ENCODE assay signal across 12 cellular contexts in genomic region chr1:203272633-203273205, GRCh38. TPM values are rescaled to one million over a fixed set of nuclear protein-coding genes. Genes with fewer than 3 reads are reported as not detected.
DNase-seq lines count a peak whose midpoint lies in the region; ATAC-seq, FAIRE-seq and TF ChIP-seq lines count a peak whose summit lies in the region.
"Had no signal": no experiment of that assay in that cellular context is flagged by ENCODE, and none has a peak within 500 bp of the region (broad histone marks: within the 10 kb centered on the region; RNA-seq: fewer than 3 reads in every experiment).

No MANE protein-coding gene starts in this region.

- CTCF ChIA-PET in A549 (lab: Yijun Ruan, JAX) (interaction anchor here (0.5 to 21.3 kb wide), 49 partner anchors 10 to 502 kb away, joined by 3 to 510 read pairs (median 4); partner anchors contain the start of genes BTG2, FMOD and PRELP), mammary epithelial cell (lab: Charles Lee; ENCODE audit: low non-redundant PET) (interaction anchor here (0.5 to 0.7 kb wide), 7 partner anchors 34 to 563 kb away, joined by 3 to 5 read pairs (median 4); no protein-coding TSS in a partner anchor)

- no peak overlapping the region for H4K5ac ChIP-seq in H9 (ENCODE audit: insufficient read length, low read depth, low read length)

- no peak overlapping the region for H4K8ac ChIP-seq in H9 (replicated peaks; ENCODE audit: insufficient read length, low read depth, low read length)

- in situ Hi-C loops in mammary epithelial cell (cut with MboI; ENCODE audit: low sequenced_read_pairs in 2 of 2): loop anchor here (5.0 to 10.0 kb wide), 4 partner anchors 65 to 432 kb away; no protein-coding TSS in a partner anchor

- no peaks in the 10 kb centered on the region for H3K79me1 ChIP-seq in H9 (ENCODE audit: insufficient read depth, low read depth, low read length, poor library complexity, severe bottlenecking)

- H3K4me1 Mint-ChIP-seq in H9 (peaks cover 6 to 19% of the 10 kb centered on the region in 2 experiments), neural progenitor cell (peaks cover 38% of the 10 kb centered on the region)

- TF ChIP-seq RAD21 in A549 (conservative IDR thresholded peaks at IDR 0.05 in 1 of 2, IDR thresholded peaks at IDR 0.05 in 1 of 2): no peak

- H3K79me2 ChIP-seq in H9 (ENCODE audit: insufficient read depth, low read length): no peaks in the 10 kb centered on the region
- no peaks in the 10 kb centered on the region for H3K79me2 ChIP-seq in mammary epithelial cell (ENCODE audit: insufficient read depth, low read length)
- no peaks in the 10 kb centered on the region for H3K79me2 ChIP-seq in neural progenitor cell (ENCODE audit: low read depth)

- no peak overlapping the region for H3K56ac ChIP-seq in H9 (ENCODE audit: insufficient read length, low read depth, low read length)

- POLR2A ChIA-PET in A549 (lab: Yijun Ruan, JAX): interaction anchor here (1.0 kb wide), 3 partner anchors 32 to 55 kb away, joined by 4 to 9 read pairs (median 7); partner anchors contain the start of gene BTG2

- intact Hi-C loops in mammary epithelial cell (cut with micrococcal nuclease): loop anchor here (1.0 to 5.0 kb wide), 6 partner anchors 34 to 430 kb away; no protein-coding TSS in a partner anchor

- no peaks in the 10 kb centered on the region; a peak in 1 of 5 replicates for H3K9me3 Mint-ChIP-seq in H9
- no peaks in the 10 kb centered on the region for H3K9me3 Mint-ChIP-seq in neural progenitor cell
- H3K9me3 Mint-ChIP-seq: mesothelial cell of epicardium had no signal

- H3K4me3 Mint-ChIP-seq in H9 (0 out of 5 replicates have a peak overlapping the region, but pooled peaks of 1 of the 2 experiments have one; percentile 67), neural progenitor cell (no peak overlapping the region)

- no peak for DNase-seq in A549 (ENCODE audit: low read depth in 1 of 2, low spot score in 1 of 2)
- no peak for DNase-seq in H9
- no peak for DNase-seq in mammary epithelial cell
- no peak for DNase-seq in neural progenitor cell (ENCODE audit: low spot score)
- no peak for DNase-seq in NCI-H2029 (lab: John Stamatoyannopoulos, UW)
- no peak for DNase-seq in cerebellum (ENCODE audit: low spot score)
- no peak for DNase-seq in BE2C

- dilution Hi-C loops in mammary epithelial cell (cut with HindIII; ENCODE audit: low sequenced_read_pairs): no loop called here

- H3K27me3 Mint-ChIP-seq in H9 (ENCODE audit: low read depth) (peaks cover 65% of the 10 kb centered on the region), neural progenitor cell (ENCODE audit: insufficient read depth, low read depth) (peaks cover 5% of the 10 kb centered on the region)

- no peak overlapping the region for H2AFZ ChIP-seq in H9 (ENCODE audit: low read length)
- peak overlapping the region; percentile 71 for H2AFZ ChIP-seq in mammary epithelial cell (ENCODE audit: low read depth, low read length)
- no peak overlapping the region for H2AFZ ChIP-seq in neural progenitor cell (replicated peaks)

- no peak overlapping the region for H2AK5ac ChIP-seq in H9 (ENCODE audit: insufficient read length, low read length)

- H3K4me2 ChIP-seq in A549 (peak overlapping the region; percentile 64), H9 (ENCODE audit: insufficient read depth, insufficient read length, low read length) (peak overlapping the region; percentile 43), mammary epithelial cell (ENCODE audit: insufficient read depth, low read depth, low read length) (peak overlapping the region; percentile 67), neural progenitor cell (peak overlapping the region; percentile 67)
- H3K4me2 ChIP-seq: SK-N-SH had no signal

- H3K36me3 ChIP-seq in mammary epithelial cell (ENCODE audit: insufficient read depth, low read length): no peaks in the 10 kb centered on the region
- no peaks in the 10 kb centered on the region for H3K36me3 ChIP-seq in neural progenitor cell
- no peaks in the 10 kb centered on the region for H3K36me3 ChIP-seq in BE2C
- H3K36me3 ChIP-seq: MG63 had no signal

- H2BK15ac ChIP-seq in H9 (ENCODE audit: low read depth, low read length): no peak overlapping the region

- H3K18ac ChIP-seq in H9 (ENCODE audit: insufficient read length, low read depth, low read length): no peak overlapping the region

- H3T11ph ChIP-seq in H9 (ENCODE audit: low read length): no peak overlapping the region

- H3K4ac ChIP-seq in H9 (ENCODE audit: low read depth, low read length): no peak overlapping the region

- no peak overlapping the region for H4K91ac ChIP-seq in H9 (ENCODE audit: insufficient read length, low read depth, low read length)

- peaks cover 10% of the 10 kb centered on the region for H3F3A ChIP-seq in neural progenitor cell (ENCODE audit: low read depth)

- no peaks in the 10 kb centered on the region for H3K36me3 Mint-ChIP-seq in H9 (ENCODE audit: insufficient read depth in 1 of 3, low read depth in 3 of 3)
- H3K36me3 Mint-ChIP-seq in neural progenitor cell: no peaks in the 10 kb centered on the region
- H3K36me3 Mint-ChIP-seq: mesothelial cell of epicardium had no signal

- no peak overlapping the region for H2BK120ac ChIP-seq in H9 (ENCODE audit: low read depth, low read length, poor library complexity, severe bottlenecking)

- H3K27me3 ChIP-seq in H9 (ENCODE audit: insufficient read depth, low read length) (peaks cover 2% of the 10 kb centered on the region; the same call in 1 of the 2 replicates), mammary epithelial cell (ENCODE audit: insufficient read depth, low read length) (no peaks in the 10 kb centered on the region), neural progenitor cell (peaks cover 16% of the 10 kb centered on the region), BE2C (no peaks in the 10 kb centered on the region)
- H3K27me3 ChIP-seq: MG63 had no signal

- H2BK20ac ChIP-seq in H9 (ENCODE audit: low read depth, low read length, poor library complexity, severe bottlenecking): no peak overlapping the region

- H3K27ac ChIP-seq in A549 (no peak overlapping the region), H9 (ENCODE audit: insufficient read length, low read depth, low read length) (no peak overlapping the region), mammary epithelial cell (ENCODE audit: insufficient read depth, low read depth, low read length) (no peak overlapping the region), neural progenitor cell (no peak overlapping the region)

- no peak overlapping the region for H2BK12ac ChIP-seq in H9 (ENCODE audit: insufficient read length, low read depth, low read length)

- TF ChIP-seq POLR2A in A549 (IDR thresholded peaks at IDR 0.05; ENCODE audit: low read length): no peak

- H3K27ac Mint-ChIP-seq in H9: no peak overlapping the region
- no peak overlapping the region for H3K27ac Mint-ChIP-seq in neural progenitor cell

- no peak for FAIRE-seq in A549 (lab: Jason Lieb, UNC)

- H3K4me3 ChIP-seq in A549: no peak overlapping the region
- no peak overlapping the region for H3K4me3 ChIP-seq in mammary epithelial cell (replicated peaks in 1 of 3; ENCODE audit: insufficient read depth in 1 of 3, low read depth in 2 of 3, low read length in 3 of 3)
- H3K4me3 ChIP-seq in neural progenitor cell: no peak overlapping the region
- H3K4me3 ChIP-seq in BE2C (ENCODE audit: low read depth, low read length): no peak overlapping the region; the same call in 1 of the 2 replicates
- H3K4me3 ChIP-seq: MG63 had no signal

- H3K4me1 ChIP-seq in A549: peaks cover 11% of the 10 kb centered on the region
- H3K4me1 ChIP-seq in H9 (ENCODE audit: insufficient read depth, low read length): no peaks in the 10 kb centered on the region
- peaks cover 26% of the 10 kb centered on the region for H3K4me1 ChIP-seq in mammary epithelial cell (ENCODE audit: insufficient read depth, low read length)
- peaks cover 18% of the 10 kb centered on the region for H3K4me1 ChIP-seq in neural progenitor cell
- H3K4me1 ChIP-seq in BE2C: peaks cover 26% of the 10 kb centered on the region

- TF ChIP-seq EP300 in A549 (IDR thresholded peaks at IDR 0.05): no peak

- no peak overlapping the region for H3K23ac ChIP-seq in H9 (ENCODE audit: insufficient read length, low read depth, low read length)

- H3K9ac ChIP-seq in H9 (ENCODE audit: extremely low read depth, insufficient read length, low read length) (no peak overlapping the region), mammary epithelial cell (ENCODE audit: insufficient read depth, low read length) (no peak overlapping the region), neural progenitor cell (no peak overlapping the region)
- H3K9ac ChIP-seq: SK-N-SH had no signal

- H3K23me2 ChIP-seq in H9 (ENCODE audit: insufficient read length, low read depth, low read length, poor library complexity, severe bottlenecking): peaks cover 5% of the 10 kb centered on the region

- WGBS in A549 (ENCODE audit: missing lambda C conversion rate): 15% methylated on average over 14 of the region's 17 CpGs
- no CpG with 5 or more reads among the region's 17 CpGs for WGBS in H9 (ENCODE audit: extremely low coverage, insufficient read length, low lambda C conversion rate)
- WGBS in mammary epithelial cell (ENCODE audit: low coverage, missing lambda C conversion rate): 5% methylated on average over 12 of the region's 17 CpGs

- no peak for ATAC-seq in A549
- no peak for ATAC-seq in esophagus mucosa

- no peak overlapping the region for H3K14ac ChIP-seq in H9 (ENCODE audit: insufficient read depth, low read length)

- no peaks in the 10 kb centered on the region for H4K20me1 ChIP-seq in H9 (ENCODE audit: control insufficient read depth, insufficient read depth, insufficient read length)
- H4K20me1 ChIP-seq in mammary epithelial cell (ENCODE audit: insufficient read depth, low read length): no peaks in the 10 kb centered on the region
- H4K20me1 ChIP-seq in neural progenitor cell (ENCODE audit: low read depth): no peaks in the 10 kb centered on the region

- no peak overlapping the region for H2BK5ac ChIP-seq in H9 (ENCODE audit: insufficient read length, low read length)

- no TSS peak for BruUV-seq in mammary epithelial cell (replicated peaks; lab: Mats Ljungman, UMichigan)

- no peak for TF ChIP-seq CTCF in A549 (IDR thresholded peaks at IDR 0.05)
- no peak for TF ChIP-seq CTCF in H9 (conservative IDR thresholded peaks at IDR 0.05)
- no peak for TF ChIP-seq CTCF in mammary epithelial cell (conservative IDR thresholded peaks at IDR 0.05 in 1 of 2, IDR thresholded peaks at IDR 0.05 in 1 of 2; ENCODE audit: extremely low read depth in 1 of 2, insufficient read depth in 1 of 2, low read depth in 1 of 2, low read length in 2 of 2)
- TF ChIP-seq CTCF in neural progenitor cell (IDR thresholded peaks at IDR 0.05): no peak
- no peak for TF ChIP-seq CTCF in BE2C (IDR thresholded peaks at IDR 0.05; ENCODE audit: low read depth, low read length)

- H3K9me3 ChIP-seq in A549 (no peaks in the 10 kb centered on the region), H9 (ENCODE audit: control insufficient read depth, low read depth, low read length) (no peaks in the 10 kb centered on the region), mammary epithelial cell (replicated peaks; ENCODE audit: insufficient read depth, low read length) (no peaks in the 10 kb centered on the region), neural progenitor cell (ENCODE audit: low read depth) (no peaks in the 10 kb centered on the region), BE2C (no peaks in the 10 kb centered on the region)
- H3K9me3 ChIP-seq: MG63, SK-N-SH had no signal

RNA-seq across cellular contexts. Expression of gene BTG2, which starts 32.6 kb away (rescaled TPM):
- polyA plus RNA-seq in A549 (2011; rRNA removed) (16.0 and 16.4 TPM in 2 replicates), A549 (2017; fragmentation: RNase III; extraction: RNeasy Plus Mini Kit Qiagen cat#74134 plus additional on column Dnase treatment) (7.2 to 9.2 TPM (median 8.0 TPM) in 3 replicates), mammary epithelial cell (47.2 TPM)
- polyA plus RNA-seq in A549 (2012; cell fraction: cytosol; rRNA removed): 3.9 and 5.7 TPM in 2 replicates
- polyA plus RNA-seq in A549 (2012; cell fraction: nucleus; rRNA removed): 5.7 and 5.8 TPM in 2 replicates
- polyA minus RNA-seq in A549 (2011; rRNA and poly(A)+ RNA removed): 14.9 and 16.4 TPM in 2 replicates
- total RNA-seq in H9 (2021) (2.9 and 4.1 TPM in 2 replicates), mammary epithelial cell (100 to 1,000 TPM in 1 of 2 donors, 10 to 100 TPM in 1; 74.8 to 107 TPM), neural progenitor cell (ENCODE audit: low replicate concordance) (26.5 and 47.6 TPM in 2 replicates), cerebellum (17.4 TPM), esophagus mucosa (22.6 TPM)
- 57.2 TPM for polyA minus RNA-seq in mammary epithelial cell
- polyA plus RNA-seq in BE2C (2012; ENCODE audit: insufficient read depth, insufficient read length, low read depth): 15.1 TPM

RNA-seq across cellular contexts. Expression of gene CHIT1, which starts 43.2 kb away (rescaled TPM):
- polyA plus RNA-seq in A549 (2011; rRNA removed) (not detected in 2 replicates), A549 (2017; fragmentation: RNase III; extraction: RNeasy Plus Mini Kit Qiagen cat#74134 plus additional on column Dnase treatment) (not detected in 3 replicates), mammary epithelial cell (not detected)
- under 0.01 TPM in 1 of 2 replicates, not detected in the other for polyA plus RNA-seq in A549 (2012; cell fraction: cytosol; rRNA removed)
- not detected in 2 replicates for polyA plus RNA-seq in A549 (2012; cell fraction: nucleus; rRNA removed)
- not detected in 2 replicates for polyA minus RNA-seq in A549 (2011; rRNA and poly(A)+ RNA removed)
- total RNA-seq in H9 (2021) (not detected in 2 replicates), mammary epithelial cell (under 1 TPM in 1 of 2 donors, not detected in 1; under 0.01 TPM), neural progenitor cell (ENCODE audit: low replicate concordance) (0.03 and 0.11 TPM in 2 replicates), cerebellum (1.5 TPM), esophagus mucosa (0.20 TPM)
- not detected for polyA minus RNA-seq in mammary epithelial cell
- 0.74 TPM for polyA plus RNA-seq in BE2C (2012; ENCODE audit: insufficient read depth, insufficient read length, low read depth)
- total RNA-seq: endothelial cell of umbilical vein had no signal
- polyA plus RNA-seq: endothelial cell of umbilical vein, SK-N-SH had no signal
